ENCODE assay signal across 12 cellular contexts in the genomic region with DNA sequence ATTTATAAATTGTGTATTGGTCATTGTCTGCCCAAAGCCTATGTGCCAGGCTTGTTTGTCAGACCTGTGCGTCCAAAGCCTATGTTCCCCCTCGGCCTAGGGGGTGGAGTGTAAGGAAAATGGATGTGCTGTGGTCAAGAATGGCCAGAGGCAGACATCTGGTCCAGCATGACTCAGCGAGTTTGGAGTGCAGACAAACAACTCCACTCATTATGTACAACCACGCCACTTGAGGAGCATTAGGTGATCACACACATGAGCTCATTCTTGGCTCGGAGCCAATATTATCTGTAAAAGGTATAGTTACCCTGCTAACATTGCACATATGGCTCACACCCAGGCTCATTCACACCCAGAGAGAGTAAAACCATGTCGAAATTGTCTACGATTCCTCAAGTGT.
DNase-seq lines count a peak whose midpoint lies in the region; ATAC-seq and TF ChIP-seq lines count a peak whose summit lies in the region.
"Had no signal": no experiment of that assay in that cellular context is flagged by ENCODE, and none has a peak within 500 bp of the region (broad histone marks: within the 10 kb centered on the region; RNA-seq: fewer than 3 reads in every experiment).

No MANE protein-coding gene starts in this region.

- no peaks in the 10 kb centered on the region for H3F3A ChIP-seq in neural progenitor cell (ENCODE audit: low read depth)

- H3K4me1 ChIP-seq in neural progenitor cell (no peaks in the 10 kb centered on the region), left ventricle myocardium inferior (no peaks in the 10 kb centered on the region)

- no peak overlapping the region for H2AFZ ChIP-seq in neural progenitor cell (replicated peaks)

- no peaks in the 10 kb centered on the region for H3K4me1 Mint-ChIP-seq in neural progenitor cell
- H3K4me1 Mint-ChIP-seq: activated naive CD8-positive, alpha-beta T cell treated with anti-CD3 and anti-CD28 coated beads, Interleukin-2, amount 10 ng/mL, durations not matched to agents 7 days and 5 days had no signal

- no peak overlapping the region for H3K4me3 Mint-ChIP-seq in neural progenitor cell
- H3K4me3 Mint-ChIP-seq: activated naive CD8-positive, alpha-beta T cell treated with anti-CD3 and anti-CD28 coated beads, Interleukin-2, amount 10 ng/mL, durations not matched to agents 7 days and 5 days had no signal

- peaks cover 10% of the 10 kb centered on the region for H3K9me3 Mint-ChIP-seq in neural progenitor cell

- no peak for ATAC-seq in HG03175 (IDR thresholded peaks at IDR 0.05; ENCODE audit: unreplicated experiment)
- ATAC-seq: GM12878 had no signal

- no peak overlapping the region for H3K4me3 ChIP-seq in neural progenitor cell
- H3K4me3 ChIP-seq in left ventricle myocardium inferior = no peak overlapping the region
- H3K4me3 ChIP-seq: GM12878 had no signal

- H4K20me1 ChIP-seq in neural progenitor cell (ENCODE audit: low read depth) = no peaks in the 10 kb centered on the region

- no peak overlapping the region for H3K4me2 ChIP-seq in neural progenitor cell

- no peaks in the 10 kb centered on the region for H3K36me3 Mint-ChIP-seq in neural progenitor cell
- H3K36me3 Mint-ChIP-seq: activated naive CD8-positive, alpha-beta T cell treated with anti-CD3 and anti-CD28 coated beads, Interleukin-2, amount 10 ng/mL, durations not matched to agents 7 days and 5 days had no signal

- H3K27ac ChIP-seq in neural progenitor cell = no peak overlapping the region
- no peak overlapping the region for H3K27ac ChIP-seq in left ventricle myocardium inferior (replicated peaks)

- H3K36me3 ChIP-seq in neural progenitor cell (no peaks in the 10 kb centered on the region), left ventricle myocardium inferior (no peaks in the 10 kb centered on the region)

- intact Hi-C loops in left ventricle myocardium inferior (cut with micrococcal nuclease) = no loop called here

- H3K9ac ChIP-seq in neural progenitor cell = no peak overlapping the region

- peak; percentile 22 for DNase-seq in EH (ENCODE audit: low read depth)
- peak; percentile 56 for DNase-seq in NCI-H146 treated with DMSO at 0.1 percent for 48 hours (lab: John Stamatoyannopoulos, UW; ENCODE audit: unreplicated experiment)
- peak; percentile 21 for DNase-seq in T1000 (lab: John Stamatoyannopoulos, UW)
- DNase-seq in left kidney (ENCODE audit: low read depth, low spot score) = peak; percentile 40
- no peak for DNase-seq in retina
- DNase-seq in neural progenitor cell (ENCODE audit: low spot score) = no peak
- DNase-seq in left ventricle myocardium inferior = no peak
- DNase-seq: activated naive CD8-positive, alpha-beta T cell treated with anti-CD3 and anti-CD28 coated beads, Interleukin-2, amount 10 ng/mL, durations not matched to agents 7 days and 5 days; stimulated activated CD4-positive, alpha-beta T cell treated with anti-CD3 and anti-CD28 coated beads, Interleukin-4, amount 100 ng/mL, for 24 hours; T-helper 2 cell had no signal

- H3K9me3 ChIP-seq in neural progenitor cell (ENCODE audit: low read depth) (no peaks in the 10 kb centered on the region), left ventricle myocardium inferior (replicated peaks) (peaks cover 5% of the 10 kb centered on the region)

- no peak overlapping the region for H3K27ac Mint-ChIP-seq in neural progenitor cell
- H3K27ac Mint-ChIP-seq: activated naive CD8-positive, alpha-beta T cell treated with anti-CD3 and anti-CD28 coated beads, Interleukin-2, amount 10 ng/mL, durations not matched to agents 7 days and 5 days had no signal

- H3K79me2 ChIP-seq in neural progenitor cell (ENCODE audit: low read depth) = no peaks in the 10 kb centered on the region

- no peaks in the 10 kb centered on the region for H3K27me3 Mint-ChIP-seq in neural progenitor cell (ENCODE audit: insufficient read depth, low read depth)
- H3K27me3 Mint-ChIP-seq: activated naive CD8-positive, alpha-beta T cell treated with anti-CD3 and anti-CD28 coated beads, Interleukin-2, amount 10 ng/mL, durations not matched to agents 7 days and 5 days had no signal

- no peak for TF ChIP-seq CTCF in neural progenitor cell (IDR thresholded peaks at IDR 0.05)
- no peak for TF ChIP-seq CTCF in left ventricle myocardium inferior (IDR thresholded peaks at IDR 0.05; ENCODE audit: borderline replicate concordance)

- no peaks in the 10 kb centered on the region for H3K27me3 ChIP-seq in neural progenitor cell
- H3K27me3 ChIP-seq in left ventricle myocardium inferior (ENCODE audit: low read depth) = no peaks in the 10 kb centered on the region

Comparison
In these comparisons a context has a peak if more than half of its experiments do, and no peak if none do; other contexts are left out.
1. DNase-seq: peak in EH (single experiment), NCI-H146 treated with DMSO at 0.1 percent for 48 hours (single experiment), T1000 (single experiment) and left kidney (single experiment); none in retina (single experiment), neural progenitor cell (single experiment) and left ventricle myocardium inferior (single experiment).